1 cellular context compared by ENCODE assay signal in genomic region chr6:70955441-70956190, GRCh38.
TF ChIP-seq lines count a peak whose summit lies in the region.

No MANE protein-coding gene starts in this region.

TF ChIP-seq in HepG2, 621 proteins besides CTCF, POLR2A, EP300 and RAD21 (continued from another document and continues in another):
- TF ChIP-seq ZNF142 (CRISPR knock-in tag; IDR thresholded peaks at IDR 0.05), result peak; percentile 76
- TF ChIP-seq CAMTA2 (CRISPR knock-in tag; IDR thresholded peaks at IDR 0.05; ENCODE audit: borderline replicate concordance), result no peak
- TF ChIP-seq SIX4 (CRISPR knock-in tag; IDR thresholded peaks at IDR 0.05), result no peak
- TF ChIP-seq USF2 (IDR thresholded peaks at IDR 0.05; ENCODE audit: low read depth, low read length), result peak; percentile 27; the same call in 1 of the 2 replicates
- no peak for TF ChIP-seq USF2 (CRISPR knock-in tag; IDR thresholded peaks at IDR 0.05; ENCODE audit: borderline replicate concordance)
- peak; percentile 57; the same call in 1 of the 2 replicates for TF ChIP-seq ZNF263 (CRISPR knock-in tag; IDR thresholded peaks at IDR 0.05)
- TF ChIP-seq HNF1B (CRISPR knock-in tag; IDR thresholded peaks at IDR 0.05), result no peak
- no peak for TF ChIP-seq NBN (conservative IDR thresholded peaks at IDR 0.05)
- no peak for TF ChIP-seq SMAD1 (CRISPR knock-in tag; IDR thresholded peaks at IDR 0.05; ENCODE audit: borderline replicate concordance, low read depth)
- TF ChIP-seq BRF2 (CRISPR knock-in tag; IDR thresholded peaks at IDR 0.05), result peak; percentile 81; the same call in 1 of the 2 replicates
- TF ChIP-seq ZBTB4 (CRISPR knock-in tag; IDR thresholded peaks at IDR 0.05; ENCODE audit: borderline replicate concordance), result no peak
- no peak for TF ChIP-seq ZNF841 (CRISPR knock-in tag; IDR thresholded peaks at IDR 0.05; ENCODE audit: borderline replicate concordance)
- peak; percentile 50; the same call in 1 of the 2 replicates for TF ChIP-seq KMT2A (CRISPR knock-in tag; IDR thresholded peaks at IDR 0.05)
- no peak for TF ChIP-seq RXRA (CRISPR knock-in tag; IDR thresholded peaks at IDR 0.05)
- 0 out of 2 replicates have a peak, but pooled peaks have one; percentile 27 for TF ChIP-seq ZSCAN12 (CRISPR knock-in tag; IDR thresholded peaks at IDR 0.05)
- TF ChIP-seq ZNF333 (CRISPR knock-in tag; IDR thresholded peaks at IDR 0.05; ENCODE audit: borderline replicate concordance), result no peak
- TF ChIP-seq CENPBD1 (CRISPR knock-in tag; IDR thresholded peaks at IDR 0.05; ENCODE audit: borderline replicate concordance, low read depth), result no peak; the same call in 1 of the 2 replicates
- TF ChIP-seq SRSF9 (IDR thresholded peaks at IDR 0.05; ENCODE audit: borderline replicate concordance, insufficient read depth, low read depth, low read length, poor library complexity, severe bottlenecking), result no peak
- 0 out of 2 replicates have a peak, but pooled peaks have one; percentile 53 for TF ChIP-seq ZNF552 (CRISPR knock-in tag; IDR thresholded peaks at IDR 0.05; ENCODE audit: borderline replicate concordance)
- TF ChIP-seq ZNF274 (CRISPR knock-in tag; IDR thresholded peaks at IDR 0.05), result peak; percentile 58; the same call in 1 of the 2 replicates
- peak; percentile 69; the same call in 1 of the 2 replicates for TF ChIP-seq ZNF790 (CRISPR knock-in tag; IDR thresholded peaks at IDR 0.05; ENCODE audit: borderline replicate concordance)
- TF ChIP-seq DNMT3B (CRISPR knock-in tag; conservative IDR thresholded peaks at IDR 0.05), result no peak
- peak; percentile 40; the same call in 1 of the 2 replicates for TF ChIP-seq ZBED4 (CRISPR knock-in tag; IDR thresholded peaks at IDR 0.05; ENCODE audit: borderline replicate concordance)
- no peak for TF ChIP-seq PRDM10 (CRISPR knock-in tag; IDR thresholded peaks at IDR 0.05; ENCODE audit: low read depth)
- peak; percentile 72; the same call in 1 of the 2 replicates for TF ChIP-seq ZNF329 (CRISPR knock-in tag; IDR thresholded peaks at IDR 0.05; ENCODE audit: low read depth)
- TF ChIP-seq YEATS2 (CRISPR knock-in tag; IDR thresholded peaks at IDR 0.05; ENCODE audit: borderline replicate concordance), result peak; percentile 33; the same call in 1 of the 2 replicates
- no peak for TF ChIP-seq ARHGAP35 (CRISPR knock-in tag; IDR thresholded peaks at IDR 0.05; ENCODE audit: borderline replicate concordance)
